38 cellular contexts compared by ENCODE assay signal in genomic region chr22:50569896-50570535, GRCh38. TPM values are rescaled to one million over a fixed set of nuclear protein-coding genes. Genes with fewer than 3 reads are reported as not detected.
DNase-seq lines count a peak whose midpoint lies in the region; ATAC-seq and TF ChIP-seq lines count a peak whose summit lies in the region.
"Had no signal": no experiment of that assay in that cellular context is flagged by ENCODE, and none has a peak within 500 bp of the region (broad histone marks: within the 10 kb centered on the region; RNA-seq: fewer than 3 reads in every experiment).

No MANE protein-coding gene starts in this region.

- H2BK5ac ChIP-seq in IMR-90 (ENCODE audit: low read depth, low read length, poor library complexity, severe bottlenecking), result no peak overlapping the region

- H3K36me3 ChIP-seq in IMR-90 (ENCODE audit: control insufficient read depth, insufficient read depth, low read length), result no peaks in the 10 kb centered on the region; the same call in 1 of the 2 replicates
- no peaks in the 10 kb centered on the region for H3K36me3 ChIP-seq in kidney epithelial cell (ENCODE audit: control insufficient read depth, insufficient read depth, low read length)
- H3K36me3 ChIP-seq in thyroid gland, result peaks cover 5 to 11% of the 10 kb centered on the region in 2 donors
- peaks cover 14 to 66% (median 57%) of the 10 kb centered on the region in 4 donors for H3K36me3 ChIP-seq in esophagus muscularis mucosa

- H3K4me3 ChIP-seq in IMR-90 (ENCODE audit: insufficient read depth, low read depth, low read length) (no peak overlapping the region), kidney epithelial cell (ENCODE audit: low read depth, low read length) (no peak overlapping the region), thyroid gland (replicated peaks in 1 of 3) (no peak overlapping the region), esophagus muscularis mucosa (no peak overlapping the region)
- H3K4me3 ChIP-seq: esophagus squamous epithelium, heart left ventricle, lung, mucosa of descending colon, Peyer's patch, upper lobe of left lung had no signal

- H3K27me3 ChIP-seq in IMR-90 (ENCODE audit: control insufficient read depth, insufficient read depth, low read length), result 0 out of 2 replicates have a peak, but pooled peaks cover 4% of the 10 kb centered on the region
- H3K27me3 ChIP-seq in kidney epithelial cell (ENCODE audit: control insufficient read depth, insufficient read depth, low read length), result no peaks in the 10 kb centered on the region
- H3K27me3 ChIP-seq in thyroid gland, result no peaks in the 10 kb centered on the region
- no peaks in the 10 kb centered on the region for H3K27me3 ChIP-seq in esophagus muscularis mucosa
- H3K27me3 ChIP-seq: esophagus squamous epithelium, foreskin keratinocyte, heart left ventricle, Peyer's patch, upper lobe of left lung had no signal

- no peak overlapping the region for H3K27ac Mint-ChIP-seq in activated naive CD4-positive, alpha-beta T cell treated with anti-CD3 and anti-CD28 coated beads, Interleukin-2, amount 50 U/mL, for 72 hours
- H3K27ac Mint-ChIP-seq: activated CD4-positive, alpha-beta T cell treated with anti-CD3 and anti-CD28 coated beads, Interleukin-2, amount 10 ng/mL, durations not matched to agents 7 days and 5 days; activated T-cell treated with anti-CD3 and anti-CD28 coated beads, Interleukin-2, amount 50 U/mL, for 24 hours; CD4-positive, CD25-positive, alpha-beta regulatory T cell; endodermal cell; natural killer cell had no signal

- H4K5ac ChIP-seq in IMR-90 (ENCODE audit: low read depth, low read length), result no peak overlapping the region

- no peak overlapping the region for H3K9ac ChIP-seq in IMR-90 (ENCODE audit: low read depth, low read length)

- H3K4ac ChIP-seq in IMR-90 (ENCODE audit: low read depth, low read length), result no peak overlapping the region

- H4K20me1 ChIP-seq in IMR-90 (ENCODE audit: insufficient read depth, low read length), result no peaks in the 10 kb centered on the region

- H3K18ac ChIP-seq in IMR-90 (ENCODE audit: low read depth, low read length), result no peak overlapping the region

- no peak overlapping the region for H2AK5ac ChIP-seq in IMR-90 (ENCODE audit: low read depth, low read length)

- H3K14ac ChIP-seq in IMR-90 (replicated peaks; ENCODE audit: low read depth, low read length), result no peak overlapping the region

- H3K27ac ChIP-seq in IMR-90 (ENCODE audit: insufficient read depth, low read length) (no peak overlapping the region), thyroid gland (peak overlapping the region in 2 of 3 donors; percentile 47 to 56), esophagus muscularis mucosa (replicated peaks in 1 of 4) (no peak overlapping the region)
- H3K27ac ChIP-seq: esophagus squamous epithelium, foreskin keratinocyte, Peyer's patch, upper lobe of left lung, WERI-Rb-1 had no signal

- no peak for ATAC-seq in IMR-90 (ENCODE audit: low read depth)
- ATAC-seq in activated naive CD4-positive, alpha-beta T cell treated with anti-CD3 and anti-CD28 coated beads, Interleukin-2, amount 50 U/mL, for 72 hours, result no peak
- no peak for ATAC-seq in esophagus mucosa
- ATAC-seq: foreskin keratinocyte, heart left ventricle, natural killer cell had no signal

- no peaks in the 10 kb centered on the region for H3K79me1 ChIP-seq in IMR-90 (ENCODE audit: low read depth in 1 of 2, low read length in 2 of 2)

- DNase-seq in DMS79 treated with DMSO at 0.1 percent for 48 hours (lab: John Stamatoyannopoulos, UW) (peak; percentile 2), DMS79 (lab: John Stamatoyannopoulos, UW) (no peak), IMR-90 (no peak), kidney epithelial cell (ENCODE audit: low read depth) (peak; percentile 28), thyroid gland (peak; percentile 71 to 82), esophagus muscularis mucosa (ENCODE audit: extremely low spot score) (no peak)
- DNase-seq in activated naive CD4-positive, alpha-beta T cell treated with anti-CD3 and anti-CD28 coated beads, Interleukin-2, amount 50 U/mL, for 72 hours (ENCODE audit: low spot score in 2 of 2), result no peak
- DNase-seq: 8988T; activated CD4-positive, alpha-beta T cell treated with anti-CD3 and anti-CD28 coated beads, Interleukin-2, amount 10 ng/mL, durations not matched to agents 7 days and 5 days; activated naive CD4-positive, alpha-beta T cell; activated T-cell treated with anti-CD3 and anti-CD28 coated beads, Interleukin-2, amount 50 U/mL, for 24 hours; CD4-positive, CD25-positive, alpha-beta regulatory T cell; central memory CD4-positive, alpha-beta T cell; cortex of kidney; EL; endodermal cell; esophagus squamous epithelium; foreskin keratinocyte; HCEC 1CT; mucosa of descending colon; natural killer cell; NCI-H1436 treated with DMSO at 0.1 percent for 48 hours; NCI-H345; NCI-H748 treated with DMSO at 0.1 percent for 48 hours; occipital lobe; SIG-M5; stimulated activated CD4-positive, alpha-beta T cell treated with anti-CD3 and anti-CD28 coated beads, Interleukin-15, amount 100 ng/mL, for 24 hours; stimulated activated CD4-positive, alpha-beta T cell treated with anti-CD3 and anti-CD28 coated beads, Interleukin-4, amount 100 ng/mL, for 4 hours; upper lobe of left lung; WERI-Rb-1 had no signal

- POLR2A ChIA-PET in IMR-90 (lab: Charles Lee; ENCODE audit: unreplicated experiment), result no interaction called here

- intact Hi-C loops in IMR-90 (cut with micrococcal nuclease), result no loop called here
- intact Hi-C loops in thyroid gland (cut with DNase I), result no loop called here
- intact Hi-C loops in esophagus muscularis mucosa (cut with DNase I), result loop anchor here (5.0 kb wide), 1 partner anchor 63 kb away; the partner anchor contains the start of genes LMF2 and NCAPH2

- no peak overlapping the region for H2BK120ac ChIP-seq in IMR-90 (ENCODE audit: low read depth, low read length)

- H3K9me3 ChIP-seq in IMR-90 (ENCODE audit: control insufficient read depth, insufficient read depth, low read length) (no peaks in the 10 kb centered on the region), thyroid gland (no peaks in the 10 kb centered on the region), esophagus muscularis mucosa (no peaks in the 10 kb centered on the region)
- H3K9me3 ChIP-seq: esophagus squamous epithelium, heart left ventricle, mucosa of descending colon, Peyer's patch, upper lobe of left lung had no signal

- BruUV-seq in IMR-90 (replicated peaks; lab: Mats Ljungman, UMichigan), result no TSS peak

- no peaks in the 10 kb centered on the region for H3K9me1 ChIP-seq in IMR-90 (ENCODE audit: insufficient read depth, low read length)

- in situ Hi-C loops in IMR-90 (cut with MboI; ENCODE audit: low sequenced_read_pairs), result no loop called here

- H3K4me1 ChIP-seq in IMR-90 (ENCODE audit: control insufficient read depth, insufficient read depth, low read length), result no peaks in the 10 kb centered on the region
- peaks cover 14 to 22% of the 10 kb centered on the region in 2 donors for H3K4me1 ChIP-seq in thyroid gland
- H3K4me1 ChIP-seq in esophagus muscularis mucosa, result peaks cover 0 to 3% (median 0%) of the 10 kb centered on the region in 4 donors
- H3K4me1 ChIP-seq: foreskin keratinocyte, Peyer's patch, upper lobe of left lung had no signal

- TF ChIP-seq RAD21 in IMR-90 (IDR thresholded peaks at IDR 0.05; ENCODE audit: low read length), result no peak

- H2BK15ac ChIP-seq in IMR-90 (ENCODE audit: low read depth, low read length), result no peak overlapping the region

- TF ChIP-seq CTCF in IMR-90 (conservative IDR thresholded peaks at IDR 0.05; ENCODE audit: low read depth, low read length) (no peak), kidney epithelial cell (IDR thresholded peaks at IDR 0.05; ENCODE audit: insufficient read depth, low read length, poor library complexity, severe bottlenecking) (no peak), thyroid gland (IDR thresholded peaks at IDR 0.05) (no peak), esophagus muscularis mucosa (IDR thresholded peaks at IDR 0.05) (no peak)

- no peaks in the 10 kb centered on the region for H3K9me3 Mint-ChIP-seq in activated naive CD4-positive, alpha-beta T cell treated with anti-CD3 and anti-CD28 coated beads, Interleukin-2, amount 50 U/mL, for 72 hours
- H3K9me3 Mint-ChIP-seq: activated CD4-positive, alpha-beta T cell treated with anti-CD3 and anti-CD28 coated beads, Interleukin-2, amount 10 ng/mL, durations not matched to agents 7 days and 5 days; activated T-cell treated with anti-CD3 and anti-CD28 coated beads, Interleukin-2, amount 50 U/mL, for 24 hours; CD4-positive, CD25-positive, alpha-beta regulatory T cell; endodermal cell; natural killer cell had no signal

- no peak for TF ChIP-seq POLR2A in IMR-90 (IDR thresholded peaks at IDR 0.05; ENCODE audit: low read depth, low read length)
- peak in 1 of 2 donors; percentile 41 for TF ChIP-seq POLR2A in thyroid gland (IDR thresholded peaks at IDR 0.05)
- no peak for TF ChIP-seq POLR2A in esophagus muscularis mucosa (IDR thresholded peaks at IDR 0.05; ENCODE audit: low read depth)

- H3K4me2 ChIP-seq in IMR-90 (ENCODE audit: low read depth, low read length), result no peak overlapping the region

- dilution Hi-C loops in IMR-90 (cut with HindIII; ENCODE audit: low sequenced_read_pairs, unreplicated experiment), result no loop called here

- H2BK20ac ChIP-seq in IMR-90 (ENCODE audit: low read depth, low read length), result no peak overlapping the region

- H2AFZ ChIP-seq in IMR-90 (replicated peaks; ENCODE audit: low read length, poor library complexity), result no peak overlapping the region

- no peak overlapping the region for H4K91ac ChIP-seq in IMR-90 (ENCODE audit: insufficient read depth, low read depth, low read length)

- TF ChIP-seq EP300 in esophagus muscularis mucosa (IDR thresholded peaks at IDR 0.05), result no peak

- H3K23ac ChIP-seq in IMR-90 (ENCODE audit: low read depth, low read length), result no peak overlapping the region

- no peak overlapping the region for H4K8ac ChIP-seq in IMR-90 (ENCODE audit: low read depth in 2 of 2, low read length in 2 of 2)

- CTCF ChIA-PET in IMR-90 (lab: Yijun Ruan, JAX), result no interaction called here

- peak overlapping the region; percentile 65 for H2AK9ac ChIP-seq in IMR-90 (replicated peaks; ENCODE audit: low read depth, low read length, poor library complexity)

- H3K56ac ChIP-seq in IMR-90 (ENCODE audit: extremely low read depth, insufficient read depth, low read length), result no peak overlapping the region

- 74% methylated on average over 5 of the region's 13 CpGs; no CpG with 5 or more reads in 1 of the 2 experiments for WGBS in IMR-90 (ENCODE audit: extremely low coverage in 2 of 2, insufficient read length in 1 of 2), 2 experiments
- WGBS in thyroid gland, 2 donors, result 71 to 75% methylated on average over 10 to 12 of the region's 13 CpGs
- 97% methylated on average over 12 of the region's 13 CpGs for WGBS in esophagus muscularis mucosa

- H3K36me3 Mint-ChIP-seq in activated naive CD4-positive, alpha-beta T cell treated with anti-CD3 and anti-CD28 coated beads, Interleukin-2, amount 50 U/mL, for 72 hours, result peaks cover 5 to 7% of the 10 kb centered on the region in 2 donors
- H3K36me3 Mint-ChIP-seq: natural killer cell had no signal

RNA-seq across cellular contexts. Expression of gene SYCE3, which starts 7.3 kb away (rescaled TPM):
- total RNA-seq in IMR-90 (2012; rRNA removed) (not detected in 2 replicates), kidney epithelial cell (0.71 TPM in 1 of 2 replicates, not detected in the other), thyroid gland (1 to 10 TPM in 3 of 4 donors, not detected in 1; 3.5 to 6.0 (median 4.3) TPM), esophagus muscularis mucosa (not detected), esophagus mucosa (not detected)
- polyA plus RNA-seq in IMR-90 (2012; rRNA removed), result not detected in 2 replicates
- 1.0 TPM in 1 of 2 replicates, not detected in the other for polyA plus RNA-seq in IMR-90 (2012; cell fraction: cytosol; rRNA removed)
- polyA plus RNA-seq in IMR-90 (2012; cell fraction: nucleus; rRNA removed; ENCODE audit: low replicate concordance), result not detected in 2 replicates
- total RNA-seq in activated naive CD4-positive, alpha-beta T cell treated with anti-CD3 and anti-CD28 coated beads, Interleukin-2, amount 50 U/mL, for 72 hours, result 1 to 10 TPM in 1 of 2 donors, under 1 TPM in 1; 0.80 to 3.9 TPM
- total RNA-seq: CD4-positive, CD25-positive, alpha-beta regulatory T cell; foreskin keratinocyte; heart left ventricle; kidney; LHCN-M2; lung; mucosa of descending colon; natural killer cell; occipital lobe; Peyer's patch; pulmonary artery endothelial cell had no signal
- polyA plus RNA-seq: CD4-positive, CD25-positive, alpha-beta regulatory T cell; heart left ventricle had no signal

RNA-seq across cellular contexts. Expression of gene CPT1B, which starts 8.2 kb away (rescaled TPM):
- total RNA-seq in IMR-90 (2012; rRNA removed), result 0.36 and 0.56 TPM in 2 replicates
- polyA plus RNA-seq in IMR-90 (2012; rRNA removed), result 1.8 and 2.1 TPM in 2 replicates
- polyA plus RNA-seq in IMR-90 (2012; cell fraction: cytosol; rRNA removed), result 0.54 and 0.84 TPM in 2 replicates
- polyA plus RNA-seq in IMR-90 (2012; cell fraction: nucleus; rRNA removed; ENCODE audit: low replicate concordance), result 16.0 and 22.2 TPM in 2 replicates
- total RNA-seq in kidney epithelial cell, result 2.1 and 5.8 TPM in 2 replicates
- total RNA-seq in thyroid gland, result 10 to 100 TPM in 3 of 4 donors, 1 to 10 TPM in 1; 9.7 to 38.7 (median 14.9) TPM
- 10 to 100 TPM in 2 of 4 donors, 1 to 10 TPM in 2; 5.0 to 19.6 (median 14.6) TPM for total RNA-seq in esophagus muscularis mucosa
- 10 to 100 TPM; 61.8 to 92.2 TPM for total RNA-seq in activated naive CD4-positive, alpha-beta T cell treated with anti-CD3 and anti-CD28 coated beads, Interleukin-2, amount 50 U/mL, for 72 hours
- 12.1 TPM for total RNA-seq in esophagus mucosa

RNA-seq across cellular contexts. Expression of gene CHKB, which starts 12.6 kb away (rescaled TPM):
- 7.2 and 8.1 TPM in 2 replicates for total RNA-seq in IMR-90 (2012; rRNA removed)
- polyA plus RNA-seq in IMR-90 (2012; rRNA removed), result 35.3 and 36.9 TPM in 2 replicates
- 13.3 and 23.2 TPM in 2 replicates for polyA plus RNA-seq in IMR-90 (2012; cell fraction: cytosol; rRNA removed)
- polyA plus RNA-seq in IMR-90 (2012; cell fraction: nucleus; rRNA removed; ENCODE audit: low replicate concordance), result 222 and 243 TPM in 2 replicates
- total RNA-seq in kidney epithelial cell, result 59.1 and 81.1 TPM in 2 replicates
- total RNA-seq in thyroid gland, result 10 to 100 TPM; 49.1 to 96.9 (median 67.8) TPM
- 10 to 100 TPM; 20.7 to 43.5 (median 33.0) TPM for total RNA-seq in esophagus muscularis mucosa
- total RNA-seq in activated naive CD4-positive, alpha-beta T cell treated with anti-CD3 and anti-CD28 coated beads, Interleukin-2, amount 50 U/mL, for 72 hours, result 100 to 1,000 TPM in 1 of 2 donors, 10 to 100 TPM in 1; 83.8 to 127 TPM
- total RNA-seq in esophagus mucosa, result 31.4 TPM

RNA-seq across cellular contexts. Expression of gene KLHDC7B, which starts 24.3 kb away (rescaled TPM):
- total RNA-seq in IMR-90 (2012; rRNA removed), result not detected in 2 replicates
- 0.03 and 0.05 TPM in 2 replicates for polyA plus RNA-seq in IMR-90 (2012; rRNA removed)
- 0.05 TPM in 1 of 2 replicates, not detected in the other for polyA plus RNA-seq in IMR-90 (2012; cell fraction: cytosol; rRNA removed)
- 0.07 and 0.18 TPM in 2 replicates for polyA plus RNA-seq in IMR-90 (2012; cell fraction: nucleus; rRNA removed; ENCODE audit: low replicate concordance)
- 16.3 and 20.1 TPM in 2 replicates for total RNA-seq in kidney epithelial cell
- total RNA-seq in thyroid gland, result under 1 TPM in 1 of 4 donors, not detected in 3; 0.27 TPM
- total RNA-seq in esophagus muscularis mucosa, result under 1 TPM in 1 of 4 donors, not detected in 3; 0.17 TPM
- total RNA-seq in activated naive CD4-positive, alpha-beta T cell treated with anti-CD3 and anti-CD28 coated beads, Interleukin-2, amount 50 U/mL, for 72 hours, result 10 to 100 TPM in 1 of 2 donors, 1 to 10 TPM in 1; 2.6 to 11.0 TPM
- total RNA-seq in esophagus mucosa, result 0.20 TPM
- total RNA-seq: endodermal cell, foreskin keratinocyte, LHCN-M2, occipital lobe, pulmonary artery endothelial cell, subcutaneous adipose tissue had no signal

RNA-seq across cellular contexts. Expression of gene MAPK8IP2, which starts 30.6 kb away (rescaled TPM):
- total RNA-seq in IMR-90 (2012; rRNA removed) (under 0.01 TPM in 2 replicates), kidney epithelial cell (0.84 and 1.0 TPM in 2 replicates), thyroid gland (1 to 10 TPM in 3 of 4 donors, under 1 TPM in 1; 0.94 to 3.3 (median 1.5) TPM), esophagus muscularis mucosa (1 to 10 TPM; 1.2 to 4.2 (median 3.4) TPM), esophagus mucosa (2.3 TPM)
- 0.14 and 0.22 TPM in 2 replicates for polyA plus RNA-seq in IMR-90 (2012; rRNA removed)
- polyA plus RNA-seq in IMR-90 (2012; cell fraction: cytosol; rRNA removed), result 0.05 and 0.29 TPM in 2 replicates
- polyA plus RNA-seq in IMR-90 (2012; cell fraction: nucleus; rRNA removed; ENCODE audit: low replicate concordance), result 0.30 and 0.50 TPM in 2 replicates
- total RNA-seq in activated naive CD4-positive, alpha-beta T cell treated with anti-CD3 and anti-CD28 coated beads, Interleukin-2, amount 50 U/mL, for 72 hours, result under 1 TPM; 0.27 to 0.54 TPM
- polyA plus RNA-seq: CD4-positive, CD25-positive, alpha-beta regulatory T cell had no signal

Comparison
In these comparisons a context has a peak if more than half of its experiments do, and no peak if none do; other contexts are left out.
1. DNase-seq: peak in DMS79 treated with DMSO at 0.1 percent for 48 hours (single experiment), kidney epithelial cell (single experiment) and thyroid gland (2 of 2); none in DMS79 (single experiment), IMR-90 (single experiment), esophagus muscularis mucosa (single experiment) and activated naive CD4-positive, alpha-beta T cell treated with anti-CD3 and anti-CD28 coated beads, Interleukin-2, amount 50 U/mL, for 72 hours (0 of 2).
2. H3K27ac ChIP-seq: peak in thyroid gland (2 of 3); none in IMR-90 (single experiment) and esophagus muscularis mucosa (0 of 4).